ENCODE assay signal across 1 cellular context in genomic region chr17:82940226-82941020, GRCh38.
TF ChIP-seq lines count a peak whose summit lies in the region.

No MANE protein-coding gene starts in this region.

TF ChIP-seq in GM23338, 12 proteins besides CTCF, POLR2A, EP300 and RAD21 (continued from another document):
- TF ChIP-seq ZNF462 (CRISPR knock-in tag; IDR thresholded peaks at IDR 0.05) (no peak), POLR2AphosphoS5 (IDR thresholded peaks at IDR 0.05; ENCODE audit: low read depth) (no peak), JUNB (IDR thresholded peaks at IDR 0.05; ENCODE audit: unreplicated experiment) (no peak)
